Comparison of ENCODE assay signal across 26 cellular contexts in the genomic region with DNA sequence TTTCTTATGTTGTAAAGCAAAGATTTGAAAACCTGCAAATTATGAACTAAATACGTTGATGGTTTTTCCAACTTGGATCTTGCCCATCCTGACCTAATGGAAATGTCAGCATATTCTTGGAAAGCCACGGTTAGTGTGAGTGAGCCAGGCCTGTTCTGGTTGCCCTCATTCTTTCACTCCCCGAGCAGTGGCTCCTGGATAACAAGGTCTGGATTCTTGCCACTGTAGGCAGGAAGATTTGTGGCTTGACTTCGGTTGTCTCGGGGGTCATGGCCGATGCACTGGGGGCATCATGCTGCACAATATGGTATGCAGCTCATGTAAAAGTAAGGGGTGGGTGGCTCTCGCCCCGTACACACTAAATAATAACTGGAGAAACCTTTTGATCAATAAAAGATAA.
DNase-seq lines count a peak whose midpoint lies in the region; ATAC-seq and TF ChIP-seq lines count a peak whose summit lies in the region.
"Had no signal": no experiment of that assay in that cellular context is flagged by ENCODE, and none has a peak within 500 bp of the region (broad histone marks: within the 10 kb centered on the region; RNA-seq: fewer than 3 reads in every experiment).

No MANE protein-coding gene starts in this region.

- H3K27ac ChIP-seq in esophagus muscularis mucosa (replicated peaks in 1 of 4) (peak overlapping the region; percentile 16 to 57 (median 28)), transverse colon (peak overlapping the region in 3 of 4 donors; percentile 32 to 58 (median 54))
- H3K27ac ChIP-seq: C4-2B, PC-9, SJCRH30 had no signal

- TF ChIP-seq EP300 in esophagus muscularis mucosa (IDR thresholded peaks at IDR 0.05) (no peak), transverse colon (IDR thresholded peaks at IDR 0.05; ENCODE audit: low read depth) (no peak)

- H3K27me3 Mint-ChIP-seq in nephron progenitor cell (ENCODE audit: low read depth, poor library complexity), result peaks cover 9% of the 10 kb centered on the region
- H3K27me3 Mint-ChIP-seq: B cell had no signal

- H3K4me3 ChIP-seq in esophagus muscularis mucosa, result no peak overlapping the region
- H3K4me3 ChIP-seq in transverse colon, result no peak overlapping the region
- H3K4me3 ChIP-seq: K562, MG63, PC-9, SJCRH30 had no signal

- peak; percentile 79 for DNase-seq in SK-MEL-5 (ENCODE audit: low read depth, low spot score)
- no peak for DNase-seq in esophagus muscularis mucosa (ENCODE audit: extremely low spot score)
- DNase-seq in nephron progenitor cell, result peak; percentile 20
- DNase-seq in transverse colon, result no peak
- no peak for DNase-seq in NCI-H1417 treated with DMSO at 0.1 percent for 48 hours (lab: John Stamatoyannopoulos, UW)
- DNase-seq in NCI-H226, result no peak
- DNase-seq: CD8-positive, alpha-beta T cell; DMS 273 treated with DMSO at 0.1 percent for 48 hours; DMS79; EL; GF-D8; Kasumi-1; MG63; NCI-H1105 treated with DMSO at 0.1 percent for 48 hours; NCI-H1694; NCI-H2029 treated with DMSO at 0.1 percent for 48 hours; NCI-H526 treated with DMSO at 0.1 percent for 48 hours; PC-9; SJCRH30 had no signal

- peaks cover 15% of the 10 kb centered on the region for H3K36me3 Mint-ChIP-seq in nephron progenitor cell (ENCODE audit: low read depth)
- H3K36me3 Mint-ChIP-seq: CD8-positive, alpha-beta T cell had no signal

- H3K4me1 Mint-ChIP-seq in nephron progenitor cell, result peaks cover 25% of the 10 kb centered on the region
- H3K4me1 Mint-ChIP-seq: B cell had no signal

- WGBS in esophagus muscularis mucosa, result 57% methylated on average over 8 of the region's 8 CpGs
- 60 to 80% methylated on average over 4 to 8 of the region's 8 CpGs for WGBS in transverse colon (ENCODE audit: low coverage in 1 of 2), 2 donors

- H3K9me3 Mint-ChIP-seq in nephron progenitor cell, result peaks cover 19% of the 10 kb centered on the region

- intact Hi-C loops in esophagus muscularis mucosa (cut with DNase I) (no loop called here), transverse colon (cut with DNase I; ENCODE audit: low total_unique reads) (loop anchor here (5.0 kb wide), 1 partner anchor 92 kb away; no protein-coding TSS in a partner anchor)

- ATAC-seq in HG03108 (IDR thresholded peaks at IDR 0.05; ENCODE audit: unreplicated experiment), result no peak
- no peak for ATAC-seq in GM21528 (IDR thresholded peaks at IDR 0.05; ENCODE audit: low FRiP score, unreplicated experiment)
- ATAC-seq: CD8-positive, alpha-beta T cell; HepG2; K562; Right ventricle myocardium inferior had no signal

- H3K4me1 ChIP-seq in esophagus muscularis mucosa (peaks cover 0 to 37% (median 30%) of the 10 kb centered on the region in 4 donors), transverse colon (peaks cover 0 to 4% (median 0%) of the 10 kb centered on the region in 4 donors)
- H3K4me1 ChIP-seq: SJCRH30 had no signal

- no peaks in the 10 kb centered on the region for H3K9me3 ChIP-seq in esophagus muscularis mucosa
- H3K9me3 ChIP-seq in transverse colon, result no peaks in the 10 kb centered on the region
- H3K9me3 ChIP-seq: SJCRH30 had no signal

- peak overlapping the region; percentile 72 for H3K27ac Mint-ChIP-seq in nephron progenitor cell
- H3K27ac Mint-ChIP-seq: B cell; CD8-positive, alpha-beta T cell had no signal

- in situ Hi-C loops in SK-MEL-5 (cut with HindIII; ENCODE audit: low pct_unique_long_range_greater_than_20kb, low sequenced_read_pairs) (no loop called here), transverse colon (cut with MboI; ENCODE audit: low pct_ligation_motif_present in 1 of 4, low pct_unique_long_range_greater_than_20kb in 1 of 4, low sequenced_read_pairs in 3 of 4) (no loop called here)

- TF ChIP-seq CTCF in esophagus muscularis mucosa (IDR thresholded peaks at IDR 0.05), result no peak
- no peak for TF ChIP-seq CTCF in nephron progenitor cell (IDR thresholded peaks at IDR 0.05)
- no peak for TF ChIP-seq CTCF in transverse colon (IDR thresholded peaks at IDR 0.05)

- no peak overlapping the region for H3K4me3 Mint-ChIP-seq in nephron progenitor cell
- H3K4me3 Mint-ChIP-seq: B cell; CD8-positive, alpha-beta T cell had no signal

- H3K36me3 ChIP-seq in esophagus muscularis mucosa (no peaks in the 10 kb centered on the region), transverse colon (no peaks in the 10 kb centered on the region)
- H3K36me3 ChIP-seq: MG63, SJCRH30 had no signal

- H3K27me3 ChIP-seq in esophagus muscularis mucosa, result no peaks in the 10 kb centered on the region
- H3K27me3 ChIP-seq in transverse colon, result no peaks in the 10 kb centered on the region
- H3K27me3 ChIP-seq: MG63, SJCRH30 had no signal

- TF ChIP-seq POLR2A in esophagus muscularis mucosa (IDR thresholded peaks at IDR 0.05; ENCODE audit: low read depth) (no peak), transverse colon (IDR thresholded peaks at IDR 0.05) (no peak)

Comparison
In these comparisons a context has a peak if more than half of its experiments do, and no peak if none do; other contexts are left out.
1. DNase-seq: peak in SK-MEL-5 (single experiment) and nephron progenitor cell (single experiment); none in esophagus muscularis mucosa (single experiment), transverse colon (single experiment), NCI-H1417 treated with DMSO at 0.1 percent for 48 hours (single experiment) and NCI-H226 (single experiment).